14 cellular contexts compared by ENCODE assay signal in the genomic region with DNA sequence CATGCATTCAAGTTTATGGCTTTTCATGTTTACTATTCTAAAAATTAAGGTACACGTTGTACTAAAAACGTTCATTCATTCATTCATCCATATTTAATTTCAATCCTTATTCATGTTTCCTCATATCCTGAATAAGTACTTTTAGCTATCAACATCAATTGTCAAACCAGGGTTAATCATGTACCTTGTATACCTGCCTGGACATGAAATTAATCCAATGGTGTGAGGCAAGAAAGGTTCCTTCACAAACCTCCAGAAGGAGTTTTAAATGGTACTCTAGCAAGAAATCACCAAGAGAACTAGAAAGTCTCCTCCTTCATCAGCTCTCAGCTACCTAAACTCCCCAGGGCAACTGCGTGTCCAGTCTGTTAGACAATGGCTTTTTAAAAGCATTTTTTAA. TPM values are rescaled to one million over a fixed set of nuclear protein-coding genes. Genes with fewer than 3 reads are reported as not detected.
A peak's percentile ranks its signal among the peaks of the same experiment; 100 is the strongest.
DNase-seq lines count a peak whose midpoint lies in the region; ATAC-seq, FAIRE-seq and TF ChIP-seq lines count a peak whose summit lies in the region.
"Had no signal": no experiment of that assay in that cellular context is flagged by ENCODE, and none has a peak within 500 bp of the region (broad histone marks: within the 10 kb centered on the region; RNA-seq: fewer than 3 reads in every experiment).

No MANE protein-coding gene starts in this region.

- H3K9me3 ChIP-seq in CD4-positive, alpha-beta memory T cell (ENCODE audit: control insufficient read depth in 1 of 2, low read length in 2 of 2) = no peaks in the 10 kb centered on the region
- no peaks in the 10 kb centered on the region for H3K9me3 ChIP-seq in PC-3 (ENCODE audit: low read length)
- H3K9me3 ChIP-seq: BE2C had no signal

- H3K27ac Mint-ChIP-seq in CD4-positive, alpha-beta memory T cell = peak overlapping the region in 6 of 7 donors; percentile 25 to 88 (median 58)
- peak overlapping the region; percentile 34 for H3K27ac Mint-ChIP-seq in mesothelial cell of epicardium

- H3K27me3 Mint-ChIP-seq in CD4-positive, alpha-beta memory T cell = no peaks in the 10 kb centered on the region
- H3K27me3 Mint-ChIP-seq in mesothelial cell of epicardium (ENCODE audit: low read depth) = no peaks in the 10 kb centered on the region
- H3K27me3 Mint-ChIP-seq: IgD-negative memory B cell had no signal

- CTCF ChIA-PET in CD4-positive, alpha-beta memory T cell (lab: Charles Lee; ENCODE audit: partially characterized antibody) = interaction anchor here (0.8 to 2.8 kb wide), 7 partner anchors 21 to 131 kb away, joined by 3 to 9 read pairs (median 3); no protein-coding TSS in a partner anchor
- CTCF ChIA-PET in PC-3 (lab: Charles Lee) = no interaction called here

- H3K9ac ChIP-seq in PC-3 (ENCODE audit: low read length) = no peak overlapping the region

- FAIRE-seq in bronchial epithelial cell (lab: Jason Lieb, UNC) = no peak

- ATAC-seq in PC-3 = no peak
- ATAC-seq in GM21447 (IDR thresholded peaks at IDR 0.05; ENCODE audit: unreplicated experiment) = no peak

- H3K4me3 Mint-ChIP-seq in CD4-positive, alpha-beta memory T cell = peak overlapping the region in 3 of 8 donors; percentile 6 to 33 (median 21)
- no peak overlapping the region for H3K4me3 Mint-ChIP-seq in mesothelial cell of epicardium
- H3K4me3 Mint-ChIP-seq: IgD-negative memory B cell had no signal

- peaks cover 31 to 39% of the 10 kb centered on the region in 2 donors for H3K36me3 Mint-ChIP-seq in CD4-positive, alpha-beta memory T cell
- H3K36me3 Mint-ChIP-seq in mesothelial cell of epicardium = peaks cover 46% of the 10 kb centered on the region

- no peak for DNase-seq in CD4-positive, alpha-beta memory T cell
- DNase-seq in HPDE6-E6E7 (ENCODE audit: extremely low spot score) = peak; percentile 21
- peak; percentile 90 for DNase-seq in bronchial epithelial cell (ENCODE audit: low read depth)
- no peak for DNase-seq in mesothelial cell of epicardium (ENCODE audit: low spot score in 2 of 2, unreplicated experiment in 2 of 2)
- no peak for DNase-seq in occipital lobe (lab: John Stamatoyannopoulos, UW)
- no peak for DNase-seq in PC-3
- DNase-seq: BE2C, EL, H7, NCI-H1436, NCI-H2029 treated with DMSO at 0.1 percent for 48 hours, NCI-H524 had no signal

- H2AFZ ChIP-seq in PC-3 (ENCODE audit: low read length) = no peak overlapping the region

- no peaks in the 10 kb centered on the region for H3K27me3 ChIP-seq in CD4-positive, alpha-beta memory T cell (ENCODE audit: insufficient read depth, low read length)
- H3K27me3 ChIP-seq in bronchial epithelial cell (ENCODE audit: control insufficient read depth, insufficient read depth, low read length) = no peaks in the 10 kb centered on the region
- H3K27me3 ChIP-seq in PC-3 (ENCODE audit: low read length) = no peaks in the 10 kb centered on the region
- H3K27me3 ChIP-seq: BE2C had no signal

- H3K79me2 ChIP-seq in PC-3 (ENCODE audit: low read length) = peaks cover 81% of the 10 kb centered on the region

- H3K4me2 ChIP-seq in PC-3 (ENCODE audit: low read length) = no peak overlapping the region

- H3K36me3 ChIP-seq in CD4-positive, alpha-beta memory T cell (ENCODE audit: insufficient read depth, low read length) = no peaks in the 10 kb centered on the region
- H3K36me3 ChIP-seq in bronchial epithelial cell (ENCODE audit: control insufficient read depth, insufficient read depth, low read length) = no peaks in the 10 kb centered on the region
- H3K36me3 ChIP-seq in PC-3 (ENCODE audit: low read depth, low read length) = peaks cover 7% of the 10 kb centered on the region

- peaks cover 0 to 7% (median 0%) of the 10 kb centered on the region in 8 donors for H3K9me3 Mint-ChIP-seq in CD4-positive, alpha-beta memory T cell
- peaks cover 44% of the 10 kb centered on the region for H3K9me3 Mint-ChIP-seq in mesothelial cell of epicardium

- no peaks in the 10 kb centered on the region for H3F3A ChIP-seq in PC-3 (ENCODE audit: low read length, unreplicated experiment)

- peaks cover 97% of the 10 kb centered on the region for H3K4me1 ChIP-seq in CD4-positive, alpha-beta memory T cell (ENCODE audit: insufficient read depth, low read length)
- H3K4me1 ChIP-seq in PC-3 (ENCODE audit: insufficient read depth, low read length) = no peaks in the 10 kb centered on the region
- H3K4me1 ChIP-seq: BE2C had no signal

- H3K4me1 Mint-ChIP-seq in CD4-positive, alpha-beta memory T cell = peaks cover 84 to 100% (median 91%) of the 10 kb centered on the region in 4 donors
- peaks cover 19% of the 10 kb centered on the region for H3K4me1 Mint-ChIP-seq in mesothelial cell of epicardium

- no peak for TF ChIP-seq CTCF in bronchial epithelial cell (IDR thresholded peaks at IDR 0.05; ENCODE audit: insufficient read depth, low read length, severe bottlenecking)
- TF ChIP-seq CTCF in mesothelial cell of epicardium (IDR thresholded peaks at IDR 0.05; ENCODE audit: unreplicated experiment) = no peak
- TF ChIP-seq CTCF in PC-3 (conservative IDR thresholded peaks at IDR 0.05; ENCODE audit: low read depth, low read length) = no peak

- peaks cover 31% of the 10 kb centered on the region for H4K20me1 ChIP-seq in PC-3 (ENCODE audit: low read length)

- POLR2A ChIA-PET in CD4-positive, alpha-beta memory T cell (lab: Charles Lee; ENCODE audit: partially characterized antibody) = interaction anchor here (0.8 to 1.4 kb wide), 3 partner anchors 11 to 33 kb away, joined by 3 to 5 read pairs (median 3); no protein-coding TSS in a partner anchor
- POLR2A ChIA-PET in PC-3 (lab: Charles Lee; ENCODE audit: unreplicated experiment) = no interaction called here

- no peak overlapping the region for H3K27ac ChIP-seq in CD4-positive, alpha-beta memory T cell (ENCODE audit: low read depth, low read length)
- H3K27ac ChIP-seq in PC-3 (ENCODE audit: low read length) = no peak overlapping the region

- no peaks in the 10 kb centered on the region for H3K9me2 ChIP-seq in PC-3 (replicated peaks; ENCODE audit: low read length)

- no peak overlapping the region for H3K4me3 ChIP-seq in CD4-positive, alpha-beta memory T cell (ENCODE audit: low read length in 2 of 2)
- H3K4me3 ChIP-seq in bronchial epithelial cell (ENCODE audit: low read depth, low read length) (no peak overlapping the region), PC-3 (ENCODE audit: low read length) (no peak overlapping the region)

- BruUV-seq in PC-3 (replicated peaks; lab: Mats Ljungman, UMichigan) = no TSS peak

- intact Hi-C loops in CD4-positive, alpha-beta memory T cell (cut with micrococcal nuclease) = no loop called here
- intact Hi-C loops in PC-3 (cut with micrococcal nuclease) = no loop called here

RNA-seq across cellular contexts. Expression of a gene that starts 33.4 kb away (rescaled TPM):
- 100 to 1,000 TPM; 383 to 397 TPM for total RNA-seq in CD4-positive, alpha-beta memory T cell
- polyA plus RNA-seq in CD4-positive, alpha-beta memory T cell = 100 to 1,000 TPM; 752 to 839 TPM
- total RNA-seq in bronchial epithelial cell (172 and 197 TPM in 2 replicates), mesothelial cell of epicardium (131 to 144 TPM (median 137 TPM) in 3 replicates), occipital lobe (101 TPM), PC-3 (2014; rRNA removed) (136 and 163 TPM in 2 replicates)

Comparison
In these comparisons a context has a peak if more than half of its experiments do, and no peak if none do; other contexts are left out.
1. DNase-seq: peak in HPDE6-E6E7 (single experiment) and bronchial epithelial cell (single experiment); none in CD4-positive, alpha-beta memory T cell (0 of 5), mesothelial cell of epicardium (0 of 2), occipital lobe (single experiment) and PC-3 (single experiment).